In the genomic region with DNA sequence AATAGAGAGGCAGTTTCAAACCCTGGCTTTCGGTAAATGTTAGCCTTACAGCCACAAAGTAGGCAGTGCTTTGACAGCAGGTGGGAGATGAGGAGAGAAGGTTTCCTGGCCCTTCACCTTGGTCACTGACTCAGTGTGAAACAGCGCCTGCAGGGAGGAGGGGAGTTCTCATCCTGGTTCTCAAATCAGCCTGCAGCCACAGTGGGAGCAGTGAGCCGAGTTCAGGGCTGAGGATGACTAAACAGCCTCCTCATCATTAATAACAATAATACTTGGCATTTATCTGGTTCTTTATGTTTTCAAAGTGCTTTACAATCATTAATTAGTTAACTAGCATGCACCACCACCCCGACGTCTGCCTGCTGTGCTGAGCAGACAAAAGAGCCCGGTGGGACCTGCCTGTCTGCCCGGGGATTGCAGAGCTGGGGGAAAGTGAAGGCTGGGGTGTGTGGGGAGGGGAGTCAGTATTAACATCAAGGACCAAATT, we compare ENCODE assay signal across 9 cellular contexts. TPM values are rescaled to one million over a fixed set of nuclear protein-coding genes. Genes with fewer than 3 reads are reported as not detected.
A peak's percentile ranks its signal among the peaks of the same experiment; 100 is the strongest.
DNase-seq lines count a peak whose midpoint lies in the region; ATAC-seq and TF ChIP-seq lines count a peak whose summit lies in the region.
"Had no signal": no experiment of that assay in that cellular context is flagged by ENCODE, and none has a peak within 500 bp of the region (broad histone marks: within the 10 kb centered on the region; RNA-seq: fewer than 3 reads in every experiment).

No MANE protein-coding gene starts in this region.

- no peaks in the 10 kb centered on the region for H3K9me3 Mint-ChIP-seq in neural progenitor cell
- peaks cover 0 to 2% (median 0%) of the 10 kb centered on the region in 5 donors for H3K9me3 Mint-ChIP-seq in CD8-positive, alpha-beta memory T cell

- no peak for TF ChIP-seq CTCF in neural progenitor cell (IDR thresholded peaks at IDR 0.05)

- peaks cover 10% of the 10 kb centered on the region for H3K4me1 ChIP-seq in neural progenitor cell
- peaks cover 44% of the 10 kb centered on the region for H3K4me1 ChIP-seq in CD8-positive, alpha-beta memory T cell (ENCODE audit: insufficient read depth, low read length)
- H3K4me1 ChIP-seq: right atrium auricular region had no signal

- H3K4me3 Mint-ChIP-seq in neural progenitor cell: no peak overlapping the region
- H3K4me3 Mint-ChIP-seq in CD8-positive, alpha-beta memory T cell: peak overlapping the region in 3 of 7 donors; percentile 3 to 38 (median 23)

- peaks cover 6% of the 10 kb centered on the region for H3K27me3 Mint-ChIP-seq in neural progenitor cell (ENCODE audit: insufficient read depth, low read depth)
- no peaks in the 10 kb centered on the region for H3K27me3 Mint-ChIP-seq in CD8-positive, alpha-beta memory T cell

- no peaks in the 10 kb centered on the region for H3K9me3 ChIP-seq in neural progenitor cell (ENCODE audit: low read depth)
- H3K9me3 ChIP-seq in CD8-positive, alpha-beta memory T cell (ENCODE audit: low read length): no peaks in the 10 kb centered on the region
- H3K9me3 ChIP-seq: right atrium auricular region had no signal

- H3K4me2 ChIP-seq in neural progenitor cell: peak overlapping the region; percentile 36

- H3K27ac ChIP-seq in neural progenitor cell: no peak overlapping the region
- H3K27ac ChIP-seq in CD8-positive, alpha-beta memory T cell (ENCODE audit: low read depth, low read length): no peak overlapping the region
- H3K27ac ChIP-seq: right atrium auricular region had no signal

- no peaks in the 10 kb centered on the region for H3K79me2 ChIP-seq in neural progenitor cell (ENCODE audit: low read depth)

- no peak overlapping the region for H2AFZ ChIP-seq in neural progenitor cell (replicated peaks)

- H3K4me3 ChIP-seq in neural progenitor cell: no peak overlapping the region
- no peak overlapping the region for H3K4me3 ChIP-seq in CD8-positive, alpha-beta memory T cell (ENCODE audit: low read length)
- H3K4me3 ChIP-seq: right atrium auricular region had no signal

- H3K4me1 Mint-ChIP-seq in neural progenitor cell: peaks cover 26% of the 10 kb centered on the region
- H3K4me1 Mint-ChIP-seq in CD8-positive, alpha-beta memory T cell: peaks cover 50 to 79% (median 68%) of the 10 kb centered on the region in 3 donors

- DNase-seq in activated T-cell treated with anti-CD3 and anti-CD28 coated beads, Interleukin-2, amount 50 U/mL, for 48 hours: peak; percentile 65 to 66
- DNase-seq in activated T-cell treated with anti-CD3 and anti-CD28 coated beads for 4 hours: no peak
- peak; percentile 80 for DNase-seq in RPMI8226
- DNase-seq in neural progenitor cell (ENCODE audit: low spot score): peak; percentile 27
- no peak for DNase-seq in CD8-positive, alpha-beta memory T cell
- no peak for DNase-seq in NCI-H187 (lab: John Stamatoyannopoulos, UW)
- DNase-seq in COLO829 (ENCODE audit: low spot score): no peak

- no peaks in the 10 kb centered on the region for H3K36me3 Mint-ChIP-seq in neural progenitor cell
- H3K36me3 Mint-ChIP-seq in CD8-positive, alpha-beta memory T cell: no peaks in the 10 kb centered on the region

- H3K9ac ChIP-seq in neural progenitor cell: no peak overlapping the region

- CTCF ChIA-PET in CD8-positive, alpha-beta memory T cell (lab: Charles Lee): interaction anchor here (1.0 to 1.3 kb wide), 2 partner anchors 18 to 189 kb away, joined by 3 read pairs; no protein-coding TSS in a partner anchor

- H3K27ac Mint-ChIP-seq in neural progenitor cell: peak overlapping the region; percentile 61
- peak overlapping the region in 2 of 8 donors; percentile 49 to 51 for H3K27ac Mint-ChIP-seq in CD8-positive, alpha-beta memory T cell

- H3F3A ChIP-seq in neural progenitor cell (ENCODE audit: low read depth): peaks cover 5% of the 10 kb centered on the region

- H3K36me3 ChIP-seq in neural progenitor cell: no peaks in the 10 kb centered on the region
- H3K36me3 ChIP-seq in CD8-positive, alpha-beta memory T cell (ENCODE audit: insufficient read depth, low read length): no peaks in the 10 kb centered on the region
- H3K36me3 ChIP-seq: right atrium auricular region had no signal

- POLR2A ChIA-PET in CD8-positive, alpha-beta memory T cell (lab: Charles Lee): no interaction called here

- no peaks in the 10 kb centered on the region for H4K20me1 ChIP-seq in neural progenitor cell (ENCODE audit: low read depth)

- ATAC-seq in HG02610 (IDR thresholded peaks at IDR 0.05; ENCODE audit: unreplicated experiment): peak; percentile 43

- no peaks in the 10 kb centered on the region for H3K27me3 ChIP-seq in neural progenitor cell
- H3K27me3 ChIP-seq in CD8-positive, alpha-beta memory T cell (ENCODE audit: insufficient read depth, low read length, poor library complexity, severe bottlenecking): no peaks in the 10 kb centered on the region
- H3K27me3 ChIP-seq: right atrium auricular region had no signal

RNA-seq across cellular contexts. Expression of a gene that starts 59.6 kb away (rescaled TPM):
- 0.37 and 0.43 TPM in 2 replicates for total RNA-seq in neural progenitor cell (ENCODE audit: low replicate concordance)
- total RNA-seq in CD8-positive, alpha-beta memory T cell: 10 to 100 TPM; 88.2 to 90.7 TPM
- polyA plus RNA-seq in CD8-positive, alpha-beta memory T cell: 79.8 TPM

Comparison
In these comparisons a context has a peak if more than half of its experiments do, and no peak if none do; other contexts are left out.
1. DNase-seq: peak in activated T-cell treated with anti-CD3 and anti-CD28 coated beads, Interleukin-2, amount 50 U/mL, for 48 hours (2 of 2), RPMI8226 (single experiment) and neural progenitor cell (single experiment); none in activated T-cell treated with anti-CD3 and anti-CD28 coated beads for 4 hours (single experiment), CD8-positive, alpha-beta memory T cell (0 of 5), NCI-H187 (0 of 2) and COLO829 (single experiment).
2. RNA of a gene that starts 59.6 kb away (total RNA-seq): 88.2 to 90.7 TPM in CD8-positive, alpha-beta memory T cell; 0.37 to 0.43 TPM in neural progenitor cell; every median in the first group is over 10 times any median in the second.